In genomic region chr1:41365772-41366427, GRCh38 we compare ENCODE assay signal across 8 cellular contexts. TPM values are rescaled to one million over a fixed set of nuclear protein-coding genes. Genes with fewer than 3 reads are reported as not detected.
DNase-seq lines count a peak whose midpoint lies in the region; TF ChIP-seq lines count a peak whose summit lies in the region.

No MANE protein-coding gene starts in this region.

- H4K91ac ChIP-seq in mesenchymal stem cell (ENCODE audit: low read length) = peak overlapping the region; percentile 53

- peaks cover 67 to 74% (median 67%) of the 10 kb centered on the region in 3 donors for H3K27me3 Mint-ChIP-seq in CD14-positive monocyte (ENCODE audit: low read depth in 3 of 3)

- no peak overlapping the region for H3K27ac Mint-ChIP-seq in CD14-positive monocyte

- H3K4me3 ChIP-seq in mesenchymal stem cell (ENCODE audit: insufficient read depth in 1 of 2, low read depth in 1 of 2, low read length in 2 of 2) = peak overlapping the region in 1 of 2 experiments; percentile 43

- WGBS in mesenchymal stem cell = 22% methylated on average over 5 of the region's 20 CpGs

- peaks cover 0 to 2% of the 10 kb centered on the region in 2 donors for H3K36me3 Mint-ChIP-seq in CD14-positive monocyte

- no peak overlapping the region for H3K9ac ChIP-seq in mesenchymal stem cell (ENCODE audit: low read length)

- peaks cover 29% of the 10 kb centered on the region for H3K4me1 ChIP-seq in mesenchymal stem cell (ENCODE audit: control insufficient read depth, insufficient read depth, low read depth, low read length)

- no peak overlapping the region for H2AK5ac ChIP-seq in mesenchymal stem cell (ENCODE audit: low read length, severe bottlenecking)

- H3K27me3 ChIP-seq in mesenchymal stem cell (ENCODE audit: control insufficient read depth in 1 of 2, insufficient read depth in 1 of 2, low read length in 2 of 2) = peaks cover 76 to 86% of the 10 kb centered on the region in 2 experiments

- H4K8ac ChIP-seq in mesenchymal stem cell (ENCODE audit: low read length) = peak overlapping the region; percentile 50

- no peaks in the 10 kb centered on the region for H3K79me1 ChIP-seq in mesenchymal stem cell (replicated peaks; ENCODE audit: low read length, poor library complexity, severe bottlenecking)

- H3K4me1 Mint-ChIP-seq in CD14-positive monocyte = peaks cover 7% of the 10 kb centered on the region

- no peak overlapping the region for H3K23ac ChIP-seq in mesenchymal stem cell (ENCODE audit: low read length in 2 of 2)

- H3K27ac ChIP-seq in mesenchymal stem cell (ENCODE audit: low read length, poor library complexity, severe bottlenecking) = no peak overlapping the region

- peak overlapping the region in 1 of 2 experiments; percentile 56 for H3K18ac ChIP-seq in mesenchymal stem cell (ENCODE audit: low read depth in 1 of 2, low read length in 2 of 2)

- no peak overlapping the region for H2AFZ ChIP-seq in mesenchymal stem cell (ENCODE audit: low read depth, low read length)

- intact Hi-C loops in CD14-positive monocyte (cut with micrococcal nuclease) = no loop called here

- H2BK12ac ChIP-seq in mesenchymal stem cell (ENCODE audit: low read length in 2 of 2) = peak overlapping the region in 1 of 2 experiments; percentile 43

- no peak for TF ChIP-seq CTCF in CD14-positive monocyte (IDR thresholded peaks at IDR 0.05)

- H2BK5ac ChIP-seq in mesenchymal stem cell (ENCODE audit: low read depth, low read length, poor library complexity, severe bottlenecking) = no peak overlapping the region

- H2BK15ac ChIP-seq in mesenchymal stem cell (ENCODE audit: low read depth, poor library complexity, severe bottlenecking) = no peak overlapping the region

- peak overlapping the region; percentile 68 for H3K4me2 ChIP-seq in mesenchymal stem cell (ENCODE audit: low read length, poor library complexity, severe bottlenecking)

- H3K4me3 Mint-ChIP-seq in CD14-positive monocyte = peak overlapping the region in 1 of 2 donors; percentile 67

- H3K4ac ChIP-seq in mesenchymal stem cell (ENCODE audit: low read depth in 1 of 2, low read length in 2 of 2) = no peak overlapping the region

- H3K14ac ChIP-seq in mesenchymal stem cell (ENCODE audit: low read length in 2 of 2) = peak overlapping the region in 1 of 2 experiments; percentile 28

- peaks cover 0 to 17% (median 6%) of the 10 kb centered on the region in 7 donors for H3K9me3 Mint-ChIP-seq in CD14-positive monocyte

- peak overlapping the region; percentile 80 for H2BK120ac ChIP-seq in mesenchymal stem cell (ENCODE audit: low read depth, low read length)

- DNase-seq in DMS 273 (lab: John Stamatoyannopoulos, UW; ENCODE audit: unreplicated experiment) (peak; percentile 100), M059J (ENCODE audit: low read depth) (peak; percentile 57), mesenchymal stem cell (no peak), CD14-positive monocyte (ENCODE audit: low spot score) (no peak), 8988T (no peak), CD1c-positive myeloid dendritic cell (ENCODE audit: extremely low spot score) (no peak)
- DNase-seq in activated T-helper 9 cell treated with anti-CD3 and anti-CD28 coated beads, Interleukin-2, amount 50 U/mL, for 16 hours (ENCODE audit: low read depth) = peak; percentile 17
- no peak for DNase-seq in NK-92 treated with Interleukin-12 subunit alpha and Interleukin-12 subunit beta, amount 100 ng/mL, for 24 hours (lab: John Stamatoyannopoulos, UW)

- H3K36me3 ChIP-seq in mesenchymal stem cell (ENCODE audit: control insufficient read depth in 1 of 2, insufficient read depth in 2 of 2, low read depth in 1 of 2, low read length in 2 of 2) = no peaks in the 10 kb centered on the region

- H3K9me3 ChIP-seq in mesenchymal stem cell (ENCODE audit: control insufficient read depth, low read length) = no peaks in the 10 kb centered on the region

RNA-seq across cellular contexts. Expression of gene FOXO6, which starts 4.7 kb away (rescaled TPM):
- 0.57 TPM in 1 of 2 replicates, not detected in the other for total RNA-seq in M059J (2014; rRNA removed; shearing (Covaris generic))
- polyA plus RNA-seq in mesenchymal stem cell (2013, experiment 1 of 2) = 0.59 TPM
- polyA plus RNA-seq in mesenchymal stem cell (2013, experiment 2 of 2) = 0.71 TPM
- polyA plus RNA-seq in CD14-positive monocyte = not detected

Comparison
In these comparisons a context has a peak if more than half of its experiments do, and no peak if none do; other contexts are left out.
1. DNase-seq: peak in DMS 273 (single experiment), M059J (single experiment) and activated T-helper 9 cell treated with anti-CD3 and anti-CD28 coated beads, Interleukin-2, amount 50 U/mL, for 16 hours (single experiment); none in mesenchymal stem cell (single experiment), CD14-positive monocyte (single experiment), 8988T (single experiment), NK-92 treated with Interleukin-12 subunit alpha and Interleukin-12 subunit beta, amount 100 ng/mL, for 24 hours (single experiment) and CD1c-positive myeloid dendritic cell (single experiment).